ENCODE assay signal across 8 cellular contexts in the genomic region with DNA sequence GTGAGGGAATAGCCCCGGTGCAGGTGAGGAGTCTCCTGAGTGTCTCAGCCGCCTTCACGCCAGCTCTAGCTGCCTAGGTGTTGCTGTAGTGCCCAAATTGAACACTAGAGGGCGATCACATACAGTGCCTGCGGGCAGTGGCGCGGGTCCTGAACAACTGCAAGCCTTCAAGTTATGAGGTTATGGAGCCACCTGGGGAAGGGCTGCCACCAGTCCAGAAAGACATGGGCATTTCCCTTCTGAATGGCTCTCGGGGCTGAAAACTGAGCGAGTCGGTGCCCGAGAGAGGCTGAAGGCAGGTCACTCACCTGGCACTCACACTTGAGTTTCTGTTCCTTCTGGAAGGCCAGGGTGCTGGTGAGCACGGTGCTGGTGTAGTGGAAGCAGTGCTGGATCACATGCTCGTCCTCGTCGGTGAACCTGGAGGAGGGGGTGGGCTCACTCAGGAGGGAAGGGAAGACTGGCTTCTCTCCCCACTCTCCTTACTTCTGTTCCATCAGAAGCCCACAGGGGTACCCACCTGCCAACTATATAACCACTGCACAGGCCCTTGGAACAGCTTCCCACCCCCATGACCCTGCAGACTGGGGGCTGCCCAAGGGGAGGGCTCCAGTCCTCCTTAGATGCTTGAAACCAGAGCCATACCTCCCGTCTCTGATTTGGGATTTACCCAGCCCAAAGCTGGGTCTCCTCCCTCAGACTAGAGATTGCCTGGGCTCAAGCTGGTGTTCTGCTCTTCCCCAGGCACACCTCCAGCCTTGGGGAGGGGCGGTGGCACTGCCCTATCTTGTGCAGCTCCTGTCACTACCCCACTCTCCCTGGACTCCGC.
DNase-seq lines count a peak whose midpoint lies in the region; ATAC-seq and TF ChIP-seq lines count a peak whose summit lies in the region.

No MANE protein-coding gene starts in this region.

- peaks cover 29% of the 10 kb centered on the region for H3K4me1 Mint-ChIP-seq in CD8-positive, alpha-beta T cell (ENCODE audit: low read depth)

- H3K36me3 ChIP-seq in CD8-positive, alpha-beta T cell (ENCODE audit: insufficient read depth, low read length): no peaks in the 10 kb centered on the region

- peak; percentile 25 to 86 (median 53) for DNase-seq in CD8-positive, alpha-beta T cell
- DNase-seq in HEK293T (ENCODE audit: extremely low spot score): peak; percentile 85
- peak; percentile 39 for DNase-seq in NCI-H460 (ENCODE audit: extremely low read depth, low read depth)
- peak; percentile 43 to 52 for DNase-seq in activated CD4-positive, alpha-beta T cell treated with anti-CD3 and anti-CD28 coated beads, Interleukin-2, amount 50 U/mL, for 4 hours
- peak; percentile 81 for DNase-seq in dermis blood vessel endothelial cell
- DNase-seq in medulla oblongata (ENCODE audit: extremely low spot score): peak; percentile 60
- peak; percentile 32 to 56 for DNase-seq in stimulated activated CD8-positive, alpha-beta memory T cell treated with anti-CD3 and anti-CD28 coated beads, Interleukin-4, amount 100 ng/mL, for 4 hours (ENCODE audit: low read depth in 2 of 2, low spot score in 1 of 2)

- peak; percentile 80 for ATAC-seq in CD8-positive, alpha-beta T cell
- ATAC-seq in HG03469 (IDR thresholded peaks at IDR 0.05; ENCODE audit: unreplicated experiment): no peak

- no peak overlapping the region for H3K27ac ChIP-seq in CD8-positive, alpha-beta T cell (ENCODE audit: low read depth, low read length)

- CTCF ChIA-PET in CD8-positive, alpha-beta T cell (lab: Charles Lee): interaction anchor here (0.8 to 6.3 kb wide), 21 partner anchors 8 to 115 kb away, joined by 3 to 65 read pairs (median 5); no protein-coding TSS in a partner anchor
- CTCF ChIA-PET in HEK293T (lab: Yijun Ruan, JAX): interaction anchor here (0.6 to 3.8 kb wide), 8 partner anchors 13 to 172 kb away, joined by 3 to 17 read pairs (median 4); partner anchors contain the start of gene CLPB

- peak overlapping the region; percentile 36 for H3K4me3 ChIP-seq in CD8-positive, alpha-beta T cell (ENCODE audit: low read depth, low read length)

- H3K9me3 Mint-ChIP-seq in CD8-positive, alpha-beta T cell: no peaks in the 10 kb centered on the region

- H3K27me3 Mint-ChIP-seq in CD8-positive, alpha-beta T cell (ENCODE audit: low read depth): peaks cover 31% of the 10 kb centered on the region

- peak; percentile 85 for TF ChIP-seq CTCF in CD8-positive, alpha-beta T cell (IDR thresholded peaks at IDR 0.05)

- peaks cover 5% of the 10 kb centered on the region for H3K27me3 ChIP-seq in CD8-positive, alpha-beta T cell (ENCODE audit: insufficient read depth, low read length)

- POLR2A ChIA-PET in CD8-positive, alpha-beta T cell (lab: Charles Lee): interaction anchor here (0.5 kb wide), 1 partner anchor 97 kb away, joined by 3 read pairs; no protein-coding TSS in a partner anchor
- POLR2A ChIA-PET in HEK293T (lab: Yijun Ruan, JAX): interaction anchor here (1.1 kb wide), 1 partner anchor 96 kb away, joined by 3 read pairs; no protein-coding TSS in a partner anchor

- peaks cover 31% of the 10 kb centered on the region for H3K4me1 ChIP-seq in CD8-positive, alpha-beta T cell (ENCODE audit: insufficient read depth, low read length)

- H3K4me3 Mint-ChIP-seq in CD8-positive, alpha-beta T cell: peak overlapping the region; percentile 87

- intact Hi-C loops in CD8-positive, alpha-beta T cell (cut with DNase I, micrococcal nuclease): loop anchor here (1.0 to 5.0 kb wide), 6 partner anchors 23 to 593 kb away; no protein-coding TSS in a partner anchor

- peaks cover 2% of the 10 kb centered on the region for H3K36me3 Mint-ChIP-seq in CD8-positive, alpha-beta T cell

- H3K9me3 ChIP-seq in CD8-positive, alpha-beta T cell (ENCODE audit: low read length): no peaks in the 10 kb centered on the region

- peak overlapping the region; percentile 39 for H3K27ac Mint-ChIP-seq in CD8-positive, alpha-beta T cell

TF ChIP-seq in HEK293T, 16 proteins besides CTCF, POLR2A, EP300 and RAD21:
- no peak for TF ChIP-seq FOXA1 (IDR thresholded peaks at IDR 0.05)
- TF ChIP-seq CTBP1 (IDR thresholded peaks at IDR 0.05; ENCODE audit: borderline replicate concordance): no peak
- TF ChIP-seq HDGF (IDR thresholded peaks at IDR 0.05; ENCODE audit: borderline replicate concordance): no peak
- TF ChIP-seq SUZ12 (IDR thresholded peaks at IDR 0.05): no peak
- no peak for TF ChIP-seq TARDBP (IDR thresholded peaks at IDR 0.05)
- no peak for TF ChIP-seq BHLHE40 (IDR thresholded peaks at IDR 0.05; ENCODE audit: borderline replicate concordance)
- no peak for TF ChIP-seq FOXK2 (IDR thresholded peaks at IDR 0.05)
- no peak for TF ChIP-seq ZNF384 (IDR thresholded peaks at IDR 0.05)
- TF ChIP-seq ARNT (IDR thresholded peaks at IDR 0.05): no peak
- no peak for TF ChIP-seq NFRKB (IDR thresholded peaks at IDR 0.05)
- TF ChIP-seq PKNOX1 (IDR thresholded peaks at IDR 0.05): no peak
- TF ChIP-seq LEF1 (IDR thresholded peaks at IDR 0.05; ENCODE audit: borderline replicate concordance): no peak
- no peak for TF ChIP-seq FOXM1 (IDR thresholded peaks at IDR 0.05; ENCODE audit: borderline replicate concordance)
- no peak for TF ChIP-seq ELF4 (IDR thresholded peaks at IDR 0.05)
- no peak for TF ChIP-seq L3MBTL2 (conservative IDR thresholded peaks at IDR 0.05)
- TF ChIP-seq SP1 (IDR thresholded peaks at IDR 0.05): no peak
